In genomic region chr9:89661956-89662717, GRCh38 we compare ENCODE assay signal across 9 cellular contexts. TPM values are rescaled to one million over a fixed set of nuclear protein-coding genes. Genes with fewer than 3 reads are reported as not detected.
A peak's percentile ranks its signal among the peaks of the same experiment; 100 is the strongest.
DNase-seq lines count a peak whose midpoint lies in the region.
"Had no signal": no experiment of that assay in that cellular context is flagged by ENCODE, and none has a peak within 500 bp of the region (broad histone marks: within the 10 kb centered on the region; RNA-seq: fewer than 3 reads in every experiment).

No MANE protein-coding gene starts in this region.

- peaks cover 5% of the 10 kb centered on the region for H3K27me3 ChIP-seq in neuron (ENCODE audit: insufficient read depth, low read length)
- H3K27me3 ChIP-seq in CD4-positive, alpha-beta memory T cell (ENCODE audit: insufficient read depth, low read length) = no peaks in the 10 kb centered on the region

- no peak overlapping the region for H3K27ac Mint-ChIP-seq in T-helper 2 cell treated with Interferon-gamma antibody and Interleukin-4, amounts not matched to agents 5 μg/mL and 100 μg/mL, for 36 hours
- no peak overlapping the region for H3K27ac Mint-ChIP-seq in CD4-positive, alpha-beta memory T cell
- H3K27ac Mint-ChIP-seq: activated naive CD8-positive, alpha-beta T cell treated with anti-CD3 and anti-CD28 coated beads, Interleukin-2, amount 10 ng/mL, durations not matched to agents 7 days and 5 days had no signal

- peaks cover 19% of the 10 kb centered on the region for H3K4me1 Mint-ChIP-seq in T-helper 2 cell treated with Interferon-gamma antibody and Interleukin-4, amounts not matched to agents 5 μg/mL and 100 μg/mL, for 36 hours (ENCODE audit: low read depth)
- peaks cover 0 to 4% (median 2%) of the 10 kb centered on the region in 4 donors for H3K4me1 Mint-ChIP-seq in CD4-positive, alpha-beta memory T cell

- intact Hi-C loops in CD4-positive, alpha-beta memory T cell (cut with micrococcal nuclease) = no loop called here

- POLR2A ChIA-PET in CD4-positive, alpha-beta memory T cell (lab: Charles Lee; ENCODE audit: partially characterized antibody) = no interaction called here

- DNase-seq in COLO668 (lab: John Stamatoyannopoulos, UW; ENCODE audit: unreplicated experiment) (peak; percentile 97), NCI-H187 treated with DMSO at 0.1 percent for 48 hours (lab: John Stamatoyannopoulos, UW) (peak; percentile 74), amniotic epithelial cell (ENCODE audit: low read depth) (peak; percentile 86), glomerular visceral epithelial cell (ENCODE audit: extremely low spot score) (peak; percentile 70), NAMALWA (ENCODE audit: low spot score) (no peak)
- DNase-seq in T-helper 2 cell treated with Interferon-gamma antibody and Interleukin-4, amounts not matched to agents 5 μg/mL and 100 μg/mL, for 36 hours (ENCODE audit: low spot score) = no peak
- DNase-seq in CD4-positive, alpha-beta memory T cell = no peak
- DNase-seq: activated naive CD8-positive, alpha-beta T cell treated with anti-CD3 and anti-CD28 coated beads, Interleukin-2, amount 10 ng/mL, durations not matched to agents 7 days and 5 days had no signal

- H3K4me3 Mint-ChIP-seq in T-helper 2 cell treated with Interferon-gamma antibody and Interleukin-4, amounts not matched to agents 5 μg/mL and 100 μg/mL, for 36 hours = no peak overlapping the region
- H3K4me3 Mint-ChIP-seq in CD4-positive, alpha-beta memory T cell = no peak overlapping the region
- H3K4me3 Mint-ChIP-seq: activated naive CD8-positive, alpha-beta T cell treated with anti-CD3 and anti-CD28 coated beads, Interleukin-2, amount 10 ng/mL, durations not matched to agents 7 days and 5 days had no signal

- H3K4me1 ChIP-seq in neuron (ENCODE audit: insufficient read depth, low read length) = peaks cover 12% of the 10 kb centered on the region
- peaks cover 3% of the 10 kb centered on the region for H3K4me1 ChIP-seq in CD4-positive, alpha-beta memory T cell (ENCODE audit: insufficient read depth, low read length)

- H3K36me3 ChIP-seq in neuron (ENCODE audit: insufficient read depth, low read length) = no peaks in the 10 kb centered on the region
- H3K36me3 ChIP-seq in CD4-positive, alpha-beta memory T cell (ENCODE audit: insufficient read depth, low read length) = no peaks in the 10 kb centered on the region

- H3K27ac ChIP-seq in CD4-positive, alpha-beta memory T cell (ENCODE audit: low read depth, low read length) = no peak overlapping the region

- CTCF ChIA-PET in CD4-positive, alpha-beta memory T cell (lab: Charles Lee; ENCODE audit: partially characterized antibody) = no interaction called here

- peak overlapping the region; percentile 16 for H3K4me3 ChIP-seq in neuron (ENCODE audit: low read length)
- no peak overlapping the region for H3K4me3 ChIP-seq in CD4-positive, alpha-beta memory T cell (ENCODE audit: low read length in 2 of 2)

- H2AFZ ChIP-seq in neuron (ENCODE audit: low read depth, low read length) = no peak overlapping the region

- no peaks in the 10 kb centered on the region for H3K9me3 Mint-ChIP-seq in T-helper 2 cell treated with Interferon-gamma antibody and Interleukin-4, amounts not matched to agents 5 μg/mL and 100 μg/mL, for 36 hours
- H3K9me3 Mint-ChIP-seq in CD4-positive, alpha-beta memory T cell = no peaks in the 10 kb centered on the region
- H3K9me3 Mint-ChIP-seq: activated naive CD8-positive, alpha-beta T cell treated with anti-CD3 and anti-CD28 coated beads, Interleukin-2, amount 10 ng/mL, durations not matched to agents 7 days and 5 days had no signal

- no peaks in the 10 kb centered on the region for H3K9me3 ChIP-seq in neuron (ENCODE audit: low read length)
- no peaks in the 10 kb centered on the region for H3K9me3 ChIP-seq in CD4-positive, alpha-beta memory T cell (ENCODE audit: control insufficient read depth in 1 of 2, low read length in 2 of 2)

- H3K36me3 Mint-ChIP-seq in T-helper 2 cell treated with Interferon-gamma antibody and Interleukin-4, amounts not matched to agents 5 μg/mL and 100 μg/mL, for 36 hours (ENCODE audit: low read depth) = no peaks in the 10 kb centered on the region
- H3K36me3 Mint-ChIP-seq in CD4-positive, alpha-beta memory T cell = no peaks in the 10 kb centered on the region
- H3K36me3 Mint-ChIP-seq: activated naive CD8-positive, alpha-beta T cell treated with anti-CD3 and anti-CD28 coated beads, Interleukin-2, amount 10 ng/mL, durations not matched to agents 7 days and 5 days had no signal

- peaks cover 5% of the 10 kb centered on the region for H3K27me3 Mint-ChIP-seq in T-helper 2 cell treated with Interferon-gamma antibody and Interleukin-4, amounts not matched to agents 5 μg/mL and 100 μg/mL, for 36 hours (ENCODE audit: low read depth)
- H3K27me3 Mint-ChIP-seq in CD4-positive, alpha-beta memory T cell = peaks cover 0 to 1% of the 10 kb centered on the region in 2 donors

RNA-seq across cellular contexts. Expression of gene GADD45G, which starts 57.3 kb away (rescaled TPM):
- 1 to 10 TPM; 2.4 to 2.9 TPM for total RNA-seq in CD4-positive, alpha-beta memory T cell
- under 1 TPM in 1 of 2 donors, not detected in 1; 0.96 TPM for polyA plus RNA-seq in CD4-positive, alpha-beta memory T cell

Comparison
In these comparisons a context has a peak if more than half of its experiments do, and no peak if none do; other contexts are left out.
1. DNase-seq: peak in COLO668 (single experiment), NCI-H187 treated with DMSO at 0.1 percent for 48 hours (single experiment), amniotic epithelial cell (single experiment) and glomerular visceral epithelial cell (single experiment); none in T-helper 2 cell treated with Interferon-gamma antibody and Interleukin-4, amounts not matched to agents 5 μg/mL and 100 μg/mL, for 36 hours (single experiment), NAMALWA (single experiment) and CD4-positive, alpha-beta memory T cell (0 of 5).